Comparison of ENCODE assay signal across 10 cellular contexts in genomic region chr2:197356136-197356535, GRCh38. TPM values are rescaled to one million over a fixed set of nuclear protein-coding genes. Genes with fewer than 3 reads are reported as not detected.
DNase-seq lines count a peak whose midpoint lies in the region; ATAC-seq, FAIRE-seq and TF ChIP-seq lines count a peak whose summit lies in the region.
"Had no signal": no experiment of that assay in that cellular context is flagged by ENCODE, and none has a peak within 500 bp of the region (broad histone marks: within the 10 kb centered on the region; RNA-seq: fewer than 3 reads in every experiment).

No MANE protein-coding gene starts in this region.

- no peaks in the 10 kb centered on the region for H4K20me1 ChIP-seq in GM23338 (replicated peaks; ENCODE audit: insufficient read depth)
- no peaks in the 10 kb centered on the region for H4K20me1 ChIP-seq in keratinocyte (ENCODE audit: control insufficient read depth, extremely low read depth, insufficient read depth, low read length)

- no peak overlapping the region for H3K9ac ChIP-seq in keratinocyte (ENCODE audit: control insufficient read depth, extremely low read depth, insufficient read depth, low read length)

- no peaks in the 10 kb centered on the region for H3K9me2 ChIP-seq in GM23338 (ENCODE audit: insufficient read depth)

- no peaks in the 10 kb centered on the region for H3K9me1 ChIP-seq in keratinocyte (ENCODE audit: control insufficient read depth, extremely low read depth, insufficient read depth, low read length)

- DNase-seq in CD8-positive, alpha-beta T cell = no peak
- peak; percentile 79 for DNase-seq in GM23338 (ENCODE audit: low spot score)
- DNase-seq in activated CD8-positive, alpha-beta T cell treated with anti-CD3 and anti-CD28 coated beads for 36 hours = peak; percentile 12
- DNase-seq in keratinocyte (ENCODE audit: low read depth, low spot score) = no peak
- no peak for DNase-seq in ACHN
- no peak for DNase-seq in COLO668 (lab: John Stamatoyannopoulos, UW; ENCODE audit: unreplicated experiment)
- no peak for DNase-seq in stimulated activated CD4-positive, alpha-beta T cell treated with anti-CD3 and anti-CD28 coated beads, Interleukin-4, amount 100 ng/mL, for 1 hour
- DNase-seq: pancreas had no signal

- H2AFZ ChIP-seq in GM23338 (peak overlapping the region; percentile 3; the same call in 1 of the 2 replicates), keratinocyte (ENCODE audit: control insufficient read depth, low read length) (no peak overlapping the region)

- H3K79me2 ChIP-seq in GM23338 (replicated peaks; ENCODE audit: insufficient read depth) (no peaks in the 10 kb centered on the region), keratinocyte (ENCODE audit: control insufficient read depth, insufficient read depth, low read length) (no peaks in the 10 kb centered on the region)

- H3K9me3 Mint-ChIP-seq in CD8-positive, alpha-beta T cell = no peaks in the 10 kb centered on the region
- H3K9me3 Mint-ChIP-seq in GM23338 = no peaks in the 10 kb centered on the region
- peaks cover 8% of the 10 kb centered on the region for H3K9me3 Mint-ChIP-seq in activated CD8-positive, alpha-beta T cell treated with anti-CD3 and anti-CD28 coated beads for 36 hours

- peak overlapping the region; percentile 28 for H3K27ac Mint-ChIP-seq in CD8-positive, alpha-beta T cell
- peak overlapping the region; percentile 17; the same call in 1 of the 2 replicates for H3K27ac Mint-ChIP-seq in GM23338
- no peak overlapping the region for H3K27ac Mint-ChIP-seq in activated CD8-positive, alpha-beta T cell treated with anti-CD3 and anti-CD28 coated beads for 36 hours

- H3K27me3 ChIP-seq in CD8-positive, alpha-beta T cell (ENCODE audit: insufficient read depth, low read length) = no peaks in the 10 kb centered on the region
- no peaks in the 10 kb centered on the region for H3K27me3 ChIP-seq in GM23338 (ENCODE audit: insufficient read depth)
- H3K27me3 ChIP-seq in keratinocyte (ENCODE audit: control insufficient read depth, extremely low read depth, insufficient read depth, low read length) = no peaks in the 10 kb centered on the region
- H3K27me3 ChIP-seq: pancreas had no signal

- intact Hi-C loops in CD8-positive, alpha-beta T cell (cut with DNase I, micrococcal nuclease) = loop anchor here (2.0 to 5.0 kb wide), 2 partner anchors 44 to 165 kb away; partner anchors contain the start of gene ANKRD44 (in 1 of the 2)
- intact Hi-C loops in activated CD8-positive, alpha-beta T cell treated with anti-CD3 and anti-CD28 coated beads for 36 hours (cut with micrococcal nuclease) = no loop called here

- H3K27me3 Mint-ChIP-seq in CD8-positive, alpha-beta T cell (ENCODE audit: low read depth) = no peaks in the 10 kb centered on the region
- no peaks in the 10 kb centered on the region for H3K27me3 Mint-ChIP-seq in GM23338 (ENCODE audit: insufficient read depth, low read depth, poor library complexity)
- no peaks in the 10 kb centered on the region for H3K27me3 Mint-ChIP-seq in activated CD8-positive, alpha-beta T cell treated with anti-CD3 and anti-CD28 coated beads for 36 hours

- H3K27ac ChIP-seq in CD8-positive, alpha-beta T cell (ENCODE audit: low read depth, low read length) = no peak overlapping the region
- H3K27ac ChIP-seq in GM23338 (ENCODE audit: low read depth) (no peak overlapping the region), keratinocyte (ENCODE audit: control insufficient read depth, insufficient read depth, low read length) (no peak overlapping the region)
- H3K27ac ChIP-seq: pancreas had no signal

- peaks cover 23% of the 10 kb centered on the region for H3K4me1 Mint-ChIP-seq in CD8-positive, alpha-beta T cell (ENCODE audit: low read depth)
- peaks cover 6% of the 10 kb centered on the region; the same call in 2 of the 3 replicates for H3K4me1 Mint-ChIP-seq in GM23338
- H3K4me1 Mint-ChIP-seq in activated CD8-positive, alpha-beta T cell treated with anti-CD3 and anti-CD28 coated beads for 36 hours (ENCODE audit: low read depth) = peaks cover 36% of the 10 kb centered on the region

- no peak for FAIRE-seq in keratinocyte (lab: Jason Lieb, UNC)
- FAIRE-seq: endometrium, pancreas had no signal

- H3F3A ChIP-seq in GM23338 (replicated peaks; ENCODE audit: low read depth) = no peaks in the 10 kb centered on the region

- H3K4me3 Mint-ChIP-seq in CD8-positive, alpha-beta T cell = no peak overlapping the region
- H3K4me3 Mint-ChIP-seq in GM23338 = no peak overlapping the region
- H3K4me3 Mint-ChIP-seq in activated CD8-positive, alpha-beta T cell treated with anti-CD3 and anti-CD28 coated beads for 36 hours = peak overlapping the region; percentile 1

- POLR2A ChIA-PET in CD8-positive, alpha-beta T cell (lab: Charles Lee) = no interaction called here
- POLR2A ChIA-PET in activated CD8-positive, alpha-beta T cell treated with anti-CD3 and anti-CD28 coated beads for 36 hours (lab: Charles Lee) = interaction anchor here (0.6 to 1.2 kb wide), 3 partner anchors 10 to 229 kb away, joined by 3 to 7 read pairs (median 6); no protein-coding TSS in a partner anchor

- H3K4me3 ChIP-seq in CD8-positive, alpha-beta T cell (ENCODE audit: low read depth, low read length) = no peak overlapping the region
- H3K4me3 ChIP-seq in GM23338 (no peak overlapping the region), keratinocyte (ENCODE audit: control insufficient read depth in 2 of 3, extremely low read depth in 1 of 3, insufficient read depth in 2 of 3, low read depth in 1 of 3, low read length in 3 of 3) (no peak overlapping the region)
- H3K4me3 ChIP-seq: pancreas had no signal

- dilution Hi-C loops in keratinocyte (cut with MboI; ENCODE audit: extremely low pct_ligation_motif_present, low sequenced_read_pairs) = loop anchor here (25.0 kb wide), 1 partner anchor 169 kb away; no protein-coding TSS in a partner anchor

- peak; percentile 62 for ATAC-seq in CD8-positive, alpha-beta T cell
- peak; percentile 88 for ATAC-seq in GM23338
- peak; percentile 37 for ATAC-seq in activated CD8-positive, alpha-beta T cell treated with anti-CD3 and anti-CD28 coated beads for 36 hours
- no peak for ATAC-seq in GM21390 (IDR thresholded peaks at IDR 0.05; ENCODE audit: unreplicated experiment)
- ATAC-seq: pancreas had no signal

- H3K4me2 ChIP-seq in GM23338 (no peak overlapping the region), keratinocyte (ENCODE audit: control insufficient read depth, extremely low read depth, insufficient read depth, low read depth, low read length) (no peak overlapping the region)

- H3K36me3 Mint-ChIP-seq in CD8-positive, alpha-beta T cell = no peaks in the 10 kb centered on the region
- no peaks in the 10 kb centered on the region for H3K36me3 Mint-ChIP-seq in GM23338 (ENCODE audit: low read depth)
- no peaks in the 10 kb centered on the region for H3K36me3 Mint-ChIP-seq in activated CD8-positive, alpha-beta T cell treated with anti-CD3 and anti-CD28 coated beads for 36 hours (ENCODE audit: low read depth)

- H3K4me1 ChIP-seq in CD8-positive, alpha-beta T cell (ENCODE audit: insufficient read depth, low read length) = peaks cover 15% of the 10 kb centered on the region
- H3K4me1 ChIP-seq in GM23338 (ENCODE audit: insufficient read depth) = no peaks in the 10 kb centered on the region
- no peaks in the 10 kb centered on the region for H3K4me1 ChIP-seq in keratinocyte (ENCODE audit: control insufficient read depth, extremely low read depth, insufficient read depth, low read length)
- H3K4me1 ChIP-seq: pancreas had no signal

- peak; percentile 50 for TF ChIP-seq CTCF in CD8-positive, alpha-beta T cell (IDR thresholded peaks at IDR 0.05)
- TF ChIP-seq CTCF in GM23338 (conservative IDR thresholded peaks at IDR 0.05; ENCODE audit: low read depth in 2 of 2) (peak; percentile 42 to 60), keratinocyte (optimal IDR thresholded peaks at IDR 0.05 in 1 of 3, IDR thresholded peaks at IDR 0.05 in 1 of 3, conservative IDR thresholded peaks at IDR 0.05 in 1 of 3; ENCODE audit: extremely low read depth in 1 of 3, insufficient read depth in 2 of 3, low read length in 3 of 3) (peak in 2 of 3 experiments; percentile 12 to 21)
- TF ChIP-seq CTCF in activated CD8-positive, alpha-beta T cell treated with anti-CD3 and anti-CD28 coated beads for 36 hours (IDR thresholded peaks at IDR 0.05) = no peak

- no peaks in the 10 kb centered on the region for H3K36me3 ChIP-seq in CD8-positive, alpha-beta T cell (ENCODE audit: insufficient read depth, low read length)
- H3K36me3 ChIP-seq in GM23338 (ENCODE audit: insufficient read depth) (no peaks in the 10 kb centered on the region), keratinocyte (ENCODE audit: control insufficient read depth in 2 of 2, extremely low read depth in 1 of 2, insufficient read depth in 2 of 2, low read length in 2 of 2) (no peaks in the 10 kb centered on the region)
- H3K36me3 ChIP-seq: pancreas had no signal

- CTCF ChIA-PET in CD8-positive, alpha-beta T cell (lab: Charles Lee) = interaction anchor here (0.5 to 3.5 kb wide), 7 partner anchors 10 to 248 kb away, joined by 3 to 16 read pairs (median 6); no protein-coding TSS in a partner anchor
- CTCF ChIA-PET in activated CD8-positive, alpha-beta T cell treated with anti-CD3 and anti-CD28 coated beads for 36 hours (lab: Charles Lee) = interaction anchor here (0.6 to 4.6 kb wide), 7 partner anchors 9 to 376 kb away, joined by 3 to 16 read pairs (median 4); no protein-coding TSS in a partner anchor

- in situ Hi-C loops in ACHN (cut with HindIII; ENCODE audit: low pct_ligation_motif_present, low pct_unique_long_range_greater_than_20kb, low sequenced_read_pairs) = no loop called here

- H3K9me3 ChIP-seq in CD8-positive, alpha-beta T cell (ENCODE audit: low read length) = no peaks in the 10 kb centered on the region
- H3K9me3 ChIP-seq in keratinocyte (ENCODE audit: control insufficient read depth, low read depth, low read length) = no peaks in the 10 kb centered on the region
- H3K9me3 ChIP-seq: pancreas had no signal

TF ChIP-seq in GM23338, 12 proteins besides CTCF, POLR2A, EP300 and RAD21:
- no peak for TF ChIP-seq EZH2 (IDR thresholded peaks at IDR 0.05; ENCODE audit: low read depth, unreplicated experiment)
- TF ChIP-seq NANOG (IDR thresholded peaks at IDR 0.05; ENCODE audit: borderline replicate concordance) = no peak
- TF ChIP-seq STAT1 (IDR thresholded peaks at IDR 0.05; ENCODE audit: unreplicated experiment) = no peak
- no peak for TF ChIP-seq ZNF331 (CRISPR knock-in tag; IDR thresholded peaks at IDR 0.05; ENCODE audit: low read depth)

RNA-seq across cellular contexts. Expression of gene ANKRD44, which starts 45.6 kb away (rescaled TPM):
- 100 to 1,000 TPM; 113 to 115 TPM for total RNA-seq in CD8-positive, alpha-beta T cell
- 0.56 and 1.7 TPM in 2 replicates for total RNA-seq in GM23338 (2014; rRNA removed; shearing (Covaris generic))
- polyA plus RNA-seq in GM23338 (2016; fragmentation: Nextera tagmentation; extraction: Ambion mirVana) (0.37 and 0.44 TPM in 2 replicates), keratinocyte (0.17 to 0.35 TPM (median 0.25 TPM) in 3 replicates)
- total RNA-seq in activated CD8-positive, alpha-beta T cell treated with anti-CD3 and anti-CD28 coated beads for 36 hours = 100 to 1,000 TPM; 131 to 132 TPM
- 0.25 TPM for polyA plus RNA-seq in keratinocyte (2011; ENCODE audit: low read depth)
- polyA plus RNA-seq in keratinocyte (2011; cell fraction: cytosol; rRNA removed) = 0.64 and 1.5 TPM in 2 replicates
- 0.52 and 1.4 TPM in 2 replicates for polyA plus RNA-seq in keratinocyte (2011; cell fraction: nucleus; rRNA removed)
- polyA plus RNA-seq in keratinocyte (2012; ENCODE audit: low replicate concordance) = 0.53 and 0.59 TPM in 2 replicates
- polyA minus RNA-seq in keratinocyte = 0.66 to 13.6 TPM in 2 of 3 replicates, not detected in the other
- polyA minus RNA-seq in keratinocyte (2011; cell fraction: cytosol; rRNA and poly(A)+ RNA removed) = 3.8 TPM
- polyA minus RNA-seq in keratinocyte (2011; cell fraction: nucleus; rRNA and poly(A)+ RNA removed) = 0.74 and 2.5 TPM in 2 replicates

Comparison
In these comparisons a context has a peak if more than half of its experiments do, and no peak if none do; other contexts are left out.
1. DNase-seq: peak in GM23338 (single experiment) and activated CD8-positive, alpha-beta T cell treated with anti-CD3 and anti-CD28 coated beads for 36 hours (single experiment); none in CD8-positive, alpha-beta T cell (0 of 7), keratinocyte (single experiment), ACHN (single experiment), COLO668 (single experiment) and stimulated activated CD4-positive, alpha-beta T cell treated with anti-CD3 and anti-CD28 coated beads, Interleukin-4, amount 100 ng/mL, for 1 hour (single experiment).
2. RNA of gene ANKRD44, which starts 45.6 kb away (total RNA-seq): 131 to 132 TPM in activated CD8-positive, alpha-beta T cell treated with anti-CD3 and anti-CD28 coated beads for 36 hours and 113 to 115 TPM in CD8-positive, alpha-beta T cell; 0.56 to 1.7 TPM in GM23338; every median in the first group is over 10 times any median in the second.